1 cellular context compared by ENCODE assay signal in the genomic region with DNA sequence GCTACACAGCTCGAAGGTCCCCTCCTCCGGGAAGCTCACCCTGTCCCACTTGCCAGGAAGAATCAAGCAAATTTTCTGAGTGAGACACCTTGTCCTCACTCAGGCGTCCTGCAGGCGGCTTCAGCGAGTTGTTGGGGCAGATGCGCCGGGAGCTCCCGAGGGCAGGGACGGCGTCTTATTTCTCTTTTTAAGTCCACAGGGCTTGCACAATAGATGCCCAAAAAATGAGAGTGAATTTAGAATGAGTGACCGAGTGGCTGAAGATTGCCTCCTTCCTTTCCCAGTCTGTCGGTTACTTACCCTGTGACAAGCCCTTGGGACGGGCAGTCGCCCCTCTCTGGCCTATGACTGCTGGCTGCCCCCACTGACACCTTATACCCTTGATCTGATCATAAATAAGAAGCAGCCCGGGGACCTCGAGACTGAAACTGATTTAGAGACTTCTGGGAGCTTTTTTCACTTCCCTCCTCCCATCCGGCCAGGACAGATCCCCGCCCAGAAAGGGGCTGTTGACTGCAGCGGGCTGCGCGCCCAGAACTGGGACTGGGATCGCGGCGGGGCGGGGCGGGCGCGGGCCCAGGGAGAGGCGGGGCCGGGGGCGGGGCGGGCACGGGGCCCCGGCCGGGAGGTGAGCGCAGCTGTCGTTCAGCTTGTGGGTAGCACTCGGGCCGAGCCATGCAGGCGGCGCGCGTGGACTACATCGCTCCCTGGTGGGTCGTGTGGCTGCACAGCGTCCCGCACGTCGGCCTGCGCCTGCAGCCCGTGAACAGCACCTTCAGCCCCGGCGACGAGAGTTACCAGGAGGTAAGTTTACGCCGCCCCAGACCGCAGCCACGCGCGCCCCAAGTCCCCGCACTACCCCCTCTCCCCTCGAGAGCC.
TF ChIP-seq lines count a peak whose summit lies in the region.

TTYH2 (plus strand) TSS at position 659 of the 879 bp plus-strand sequence; CDS start at position 676, 17 bp downstream.

TF ChIP-seq in HEK293, 187 proteins besides CTCF, POLR2A, EP300 and RAD21 (continued from another document and continues in another):
- TF ChIP-seq, protein P1, sequence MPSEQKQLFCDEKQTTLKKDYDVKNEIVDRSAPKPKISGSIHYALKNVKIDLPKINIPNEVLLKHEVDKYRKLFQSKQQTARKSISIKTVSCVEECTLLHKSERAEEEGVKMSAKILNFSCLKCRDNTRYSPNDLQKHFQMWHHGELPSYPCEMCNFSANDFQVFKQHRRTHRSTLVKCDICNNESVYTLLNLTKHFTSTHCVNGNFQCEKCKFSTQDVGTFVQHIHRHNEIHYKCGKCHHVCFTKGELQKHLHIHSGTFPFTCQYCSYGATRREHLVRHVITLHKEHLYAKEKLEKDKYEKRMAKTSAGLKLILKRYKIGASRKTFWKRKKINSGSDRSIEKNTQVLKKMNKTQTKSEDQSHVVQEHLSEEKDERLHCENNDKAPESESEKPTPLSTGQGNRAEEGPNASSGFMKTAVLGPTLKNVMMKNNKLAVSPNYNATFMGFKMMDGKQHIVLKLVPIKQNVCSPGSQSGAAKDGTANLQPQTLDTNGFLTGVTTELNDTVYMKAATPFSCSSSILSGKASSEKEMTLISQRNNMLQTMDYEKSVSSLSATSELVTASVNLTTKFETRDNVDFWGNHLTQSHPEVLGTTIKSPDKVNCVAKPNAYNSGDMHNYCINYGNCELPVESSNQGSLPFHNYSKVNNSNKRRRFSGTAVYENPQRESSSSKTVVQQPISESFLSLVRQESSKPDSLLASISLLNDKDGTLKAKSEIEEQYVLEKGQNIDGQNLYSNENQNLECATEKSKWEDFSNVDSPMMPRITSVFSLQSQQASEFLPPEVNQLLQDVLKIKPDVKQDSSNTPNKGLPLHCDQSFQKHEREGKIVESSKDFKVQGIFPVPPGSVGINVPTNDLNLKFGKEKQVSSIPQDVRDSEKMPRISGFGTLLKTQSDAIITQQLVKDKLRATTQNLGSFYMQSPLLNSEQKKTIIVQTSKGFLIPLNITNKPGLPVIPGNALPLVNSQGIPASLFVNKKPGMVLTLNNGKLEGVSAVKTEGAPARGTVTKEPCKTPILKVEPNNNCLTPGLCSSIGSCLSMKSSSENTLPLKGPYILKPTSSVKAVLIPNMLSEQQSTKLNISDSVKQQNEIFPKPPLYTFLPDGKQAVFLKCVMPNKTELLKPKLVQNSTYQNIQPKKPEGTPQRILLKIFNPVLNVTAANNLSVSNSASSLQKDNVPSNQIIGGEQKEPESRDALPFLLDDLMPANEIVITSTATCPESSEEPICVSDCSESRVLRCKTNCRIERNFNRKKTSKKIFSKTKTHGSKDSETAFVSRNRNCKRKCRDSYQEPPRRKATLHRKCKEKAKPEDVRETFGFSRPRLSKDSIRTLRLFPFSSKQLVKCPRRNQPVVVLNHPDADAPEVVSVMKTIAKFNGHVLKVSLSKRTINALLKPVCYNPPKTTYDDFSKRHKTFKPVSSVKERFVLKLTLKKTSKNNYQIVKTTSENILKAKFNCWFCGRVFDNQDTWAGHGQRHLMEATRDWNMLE (tag by site-specific recombination; conservative IDR thresholded peaks at IDR 0.05; ENCODE audit: low read depth) = no peak
- TF ChIP-seq KLF1 (tag by site-specific recombination; IDR thresholded peaks at IDR 0.05) (peak; percentile 33; the same call in 1 of the 2 replicates), ZNF544 (tag by site-specific recombination; IDR thresholded peaks at IDR 0.05) (no peak), ZNF157 (tag by site-specific recombination; IDR thresholded peaks at IDR 0.05) (no peak), ZNF548 (tag by site-specific recombination; IDR thresholded peaks at IDR 0.05) (no peak), ZNF2 (tag by site-specific recombination; IDR thresholded peaks at IDR 0.05) (no peak), YY1 (tag by site-specific recombination; IDR thresholded peaks at IDR 0.05) (no peak), ZNF324 (tag by site-specific recombination; IDR thresholded peaks at IDR 0.05) (no peak), ZFHX2 (tag by site-specific recombination; conservative IDR thresholded peaks at IDR 0.05) (no peak), MEIS1 (CRISPR knock-in tag; IDR thresholded peaks at IDR 0.05; ENCODE audit: borderline replicate concordance) (no peak), ZNF280C (tag by site-specific recombination; IDR thresholded peaks at IDR 0.05) (no peak), ZNF37A (tag by site-specific recombination; IDR thresholded peaks at IDR 0.05) (no peak), ZNF239 (tag by site-specific recombination; IDR thresholded peaks at IDR 0.05) (no peak), SCRT2 (tag by site-specific recombination; IDR thresholded peaks at IDR 0.05) (no peak), FEZF1 (tag by site-specific recombination; IDR thresholded peaks at IDR 0.05) (no peak), OSR2 (tag by site-specific recombination; IDR thresholded peaks at IDR 0.05) (peak; percentile 65), ZNF211 (tag by site-specific recombination; IDR thresholded peaks at IDR 0.05; ENCODE audit: low read depth) (no peak), GFI1B (tag by site-specific recombination; IDR thresholded peaks at IDR 0.05) (no peak), ZFP41 (tag by site-specific recombination; IDR thresholded peaks at IDR 0.05; ENCODE audit: borderline replicate concordance) (no peak), ZNF16 (tag by site-specific recombination; IDR thresholded peaks at IDR 0.05; ENCODE audit: low read depth) (no peak), ZNF354C (tag by site-specific recombination; IDR thresholded peaks at IDR 0.05; ENCODE audit: borderline replicate concordance, low read depth) (no peak), ZNF624 (tag by site-specific recombination; IDR thresholded peaks at IDR 0.05) (no peak), ZNF677 (tag by site-specific recombination; IDR thresholded peaks at IDR 0.05) (no peak), ZNF707 (tag by site-specific recombination; IDR thresholded peaks at IDR 0.05) (no peak), ZNF561 (tag by site-specific recombination; IDR thresholded peaks at IDR 0.05; ENCODE audit: borderline replicate concordance) (no peak), ZNF23 (tag by site-specific recombination; IDR thresholded peaks at IDR 0.05; ENCODE audit: borderline replicate concordance) (no peak), ELK4 (IDR thresholded peaks at IDR 0.05; ENCODE audit: borderline replicate concordance, low read depth, low read length) (no peak), SCRT1 (tag by site-specific recombination; IDR thresholded peaks at IDR 0.05; ENCODE audit: borderline replicate concordance) (no peak), ZBTB48 (tag by site-specific recombination; IDR thresholded peaks at IDR 0.05) (no peak; the same call in 1 of the 2 replicates), ZNF623 (tag by site-specific recombination; IDR thresholded peaks at IDR 0.05) (no peak), ZNF19 (tag by site-specific recombination; IDR thresholded peaks at IDR 0.05; ENCODE audit: low read depth) (no peak), ZNF555 (tag by site-specific recombination; conservative IDR thresholded peaks at IDR 0.05) (no peak), EGR2 (tag by site-specific recombination; IDR thresholded peaks at IDR 0.05; ENCODE audit: low read depth) (no peak), GLIS1 (tag by site-specific recombination; IDR thresholded peaks at IDR 0.05) (peak; percentile 39; the same call in 1 of the 2 replicates), ZBTB7A (tag by site-specific recombination; IDR thresholded peaks at IDR 0.05; ENCODE audit: low read depth) (no peak), TCF7L2 (IDR thresholded peaks at IDR 0.05; ENCODE audit: borderline replicate concordance, low read depth, low read length) (peak; percentile 47; the same call in 1 of the 2 replicates), ZNF510 (tag by site-specific recombination; IDR thresholded peaks at IDR 0.05; ENCODE audit: insufficient replicate concordance) (no peak), ZNF366 (tag by site-specific recombination; conservative IDR thresholded peaks at IDR 0.05) (peak; percentile 69), ZNF24 (tag by site-specific recombination; IDR thresholded peaks at IDR 0.05) (no peak), ZNF837 (tag by site-specific recombination; IDR thresholded peaks at IDR 0.05) (no peak), ZNF560 (tag by site-specific recombination; IDR thresholded peaks at IDR 0.05; ENCODE audit: borderline replicate concordance) (no peak), KLF16 (tag by site-specific recombination; IDR thresholded peaks at IDR 0.05) (no peak), BCL11B (tag by site-specific recombination; IDR thresholded peaks at IDR 0.05; ENCODE audit: low read depth) (no peak), ZNF214 (tag by site-specific recombination; IDR thresholded peaks at IDR 0.05; ENCODE audit: borderline replicate concordance) (no peak), ZSCAN16 (tag by site-specific recombination; IDR thresholded peaks at IDR 0.05) (no peak), ZNF175 (tag by site-specific recombination; IDR thresholded peaks at IDR 0.05) (no peak), ZNF664 (tag by site-specific recombination; IDR thresholded peaks at IDR 0.05) (peak; percentile 26; the same call in 1 of the 2 replicates)
- TF ChIP-seq, protein P2, sequence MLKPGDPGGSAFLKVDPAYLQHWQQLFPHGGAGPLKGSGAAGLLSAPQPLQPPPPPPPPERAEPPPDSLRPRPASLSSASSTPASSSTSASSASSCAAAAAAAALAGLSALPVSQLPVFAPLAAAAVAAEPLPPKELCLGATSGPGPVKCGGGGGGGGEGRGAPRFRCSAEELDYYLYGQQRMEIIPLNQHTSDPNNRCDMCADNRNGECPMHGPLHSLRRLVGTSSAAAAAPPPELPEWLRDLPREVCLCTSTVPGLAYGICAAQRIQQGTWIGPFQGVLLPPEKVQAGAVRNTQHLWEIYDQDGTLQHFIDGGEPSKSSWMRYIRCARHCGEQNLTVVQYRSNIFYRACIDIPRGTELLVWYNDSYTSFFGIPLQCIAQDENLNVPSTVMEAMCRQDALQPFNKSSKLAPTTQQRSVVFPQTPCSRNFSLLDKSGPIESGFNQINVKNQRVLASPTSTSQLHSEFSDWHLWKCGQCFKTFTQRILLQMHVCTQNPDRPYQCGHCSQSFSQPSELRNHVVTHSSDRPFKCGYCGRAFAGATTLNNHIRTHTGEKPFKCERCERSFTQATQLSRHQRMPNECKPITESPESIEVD (tag by site-specific recombination; IDR thresholded peaks at IDR 0.05) = no peak
- TF ChIP-seq, protein P3, sequence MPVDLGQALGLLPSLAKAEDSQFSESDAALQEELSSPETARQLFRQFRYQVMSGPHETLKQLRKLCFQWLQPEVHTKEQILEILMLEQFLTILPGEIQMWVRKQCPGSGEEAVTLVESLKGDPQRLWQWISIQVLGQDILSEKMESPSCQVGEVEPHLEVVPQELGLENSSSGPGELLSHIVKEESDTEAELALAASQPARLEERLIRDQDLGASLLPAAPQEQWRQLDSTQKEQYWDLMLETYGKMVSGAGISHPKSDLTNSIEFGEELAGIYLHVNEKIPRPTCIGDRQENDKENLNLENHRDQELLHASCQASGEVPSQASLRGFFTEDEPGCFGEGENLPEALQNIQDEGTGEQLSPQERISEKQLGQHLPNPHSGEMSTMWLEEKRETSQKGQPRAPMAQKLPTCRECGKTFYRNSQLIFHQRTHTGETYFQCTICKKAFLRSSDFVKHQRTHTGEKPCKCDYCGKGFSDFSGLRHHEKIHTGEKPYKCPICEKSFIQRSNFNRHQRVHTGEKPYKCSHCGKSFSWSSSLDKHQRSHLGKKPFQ (tag by site-specific recombination; IDR thresholded peaks at IDR 0.05) = no peak
- TF ChIP-seq, protein P4, sequence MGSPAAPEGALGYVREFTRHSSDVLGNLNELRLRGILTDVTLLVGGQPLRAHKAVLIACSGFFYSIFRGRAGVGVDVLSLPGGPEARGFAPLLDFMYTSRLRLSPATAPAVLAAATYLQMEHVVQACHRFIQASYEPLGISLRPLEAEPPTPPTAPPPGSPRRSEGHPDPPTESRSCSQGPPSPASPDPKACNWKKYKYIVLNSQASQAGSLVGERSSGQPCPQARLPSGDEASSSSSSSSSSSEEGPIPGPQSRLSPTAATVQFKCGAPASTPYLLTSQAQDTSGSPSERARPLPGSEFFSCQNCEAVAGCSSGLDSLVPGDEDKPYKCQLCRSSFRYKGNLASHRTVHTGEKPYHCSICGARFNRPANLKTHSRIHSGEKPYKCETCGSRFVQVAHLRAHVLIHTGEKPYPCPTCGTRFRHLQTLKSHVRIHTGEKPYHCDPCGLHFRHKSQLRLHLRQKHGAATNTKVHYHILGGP (tag by site-specific recombination; IDR thresholded peaks at IDR 0.05) = no peak
- TF ChIP-seq, protein P5, sequence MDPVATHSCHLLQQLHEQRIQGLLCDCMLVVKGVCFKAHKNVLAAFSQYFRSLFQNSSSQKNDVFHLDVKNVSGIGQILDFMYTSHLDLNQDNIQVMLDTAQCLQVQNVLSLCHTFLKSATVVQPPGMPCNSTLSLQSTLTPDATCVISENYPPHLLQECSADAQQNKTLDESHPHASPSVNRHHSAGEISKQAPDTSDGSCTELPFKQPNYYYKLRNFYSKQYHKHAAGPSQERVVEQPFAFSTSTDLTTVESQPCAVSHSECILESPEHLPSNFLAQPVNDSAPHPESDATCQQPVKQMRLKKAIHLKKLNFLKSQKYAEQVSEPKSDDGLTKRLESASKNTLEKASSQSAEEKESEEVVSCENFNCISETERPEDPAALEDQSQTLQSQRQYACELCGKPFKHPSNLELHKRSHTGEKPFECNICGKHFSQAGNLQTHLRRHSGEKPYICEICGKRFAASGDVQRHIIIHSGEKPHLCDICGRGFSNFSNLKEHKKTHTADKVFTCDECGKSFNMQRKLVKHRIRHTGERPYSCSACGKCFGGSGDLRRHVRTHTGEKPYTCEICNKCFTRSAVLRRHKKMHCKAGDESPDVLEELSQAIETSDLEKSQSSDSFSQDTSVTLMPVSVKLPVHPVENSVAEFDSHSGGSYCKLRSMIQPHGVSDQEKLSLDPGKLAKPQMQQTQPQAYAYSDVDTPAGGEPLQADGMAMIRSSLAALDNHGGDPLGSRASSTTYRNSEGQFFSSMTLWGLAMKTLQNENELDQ (tag by site-specific recombination; IDR thresholded peaks at IDR 0.05; ENCODE audit: low read depth) = no peak
